In genomic region chr17:35749560-35750412, GRCh38 we compare ENCODE assay signal across 9 cellular contexts. TPM values are rescaled to one million over a fixed set of nuclear protein-coding genes. Genes with fewer than 3 reads are reported as not detected.
DNase-seq lines count a peak whose midpoint lies in the region; ATAC-seq and TF ChIP-seq lines count a peak whose summit lies in the region.
"Had no signal": no experiment of that assay in that cellular context is flagged by ENCODE, and none has a peak within 500 bp of the region (broad histone marks: within the 10 kb centered on the region; RNA-seq: fewer than 3 reads in every experiment).

No MANE protein-coding gene starts in this region.

- no peak for ATAC-seq in HG02885 (IDR thresholded peaks at IDR 0.05; ENCODE audit: poor library complexity, unreplicated experiment)

- no peaks in the 10 kb centered on the region for H3K4me1 ChIP-seq in HUES48 (ENCODE audit: control insufficient read depth, insufficient read depth, low read length)
- H3K4me1 ChIP-seq in osteoblast (ENCODE audit: insufficient read depth, low read length), result no peaks in the 10 kb centered on the region

- H3K4me1 Mint-ChIP-seq in activated T-helper 1 cell treated with anti-CD3 and anti-CD28 coated beads, Interleukin-12 subunit alpha, Interleukin-12 subunit beta, Interleukin-2, Interleukin-4 antibody, amounts not matched to agents 30 ng/mL and 10 ng/mL and 1 ng/mL, durations not matched to agents 14 hours and 24 hours and 36 hours (ENCODE audit: low read depth), result peaks cover 13% of the 10 kb centered on the region

- H3K27me3 Mint-ChIP-seq in activated T-helper 1 cell treated with anti-CD3 and anti-CD28 coated beads, Interleukin-12 subunit alpha, Interleukin-12 subunit beta, Interleukin-2, Interleukin-4 antibody, amounts not matched to agents 30 ng/mL and 10 ng/mL and 1 ng/mL, durations not matched to agents 14 hours and 24 hours and 36 hours (ENCODE audit: insufficient read depth), result peaks cover 45% of the 10 kb centered on the region

- peak overlapping the region; percentile 37; the same call in 1 of the 2 replicates for H3K4me3 ChIP-seq in HUES48 (ENCODE audit: low read depth, low read length)
- peak overlapping the region; percentile 13 for H3K4me3 ChIP-seq in coronary artery
- H3K4me3 ChIP-seq in osteoblast (ENCODE audit: insufficient read depth, low read length), result no peak overlapping the region

- no peak overlapping the region for H2AFZ ChIP-seq in osteoblast (ENCODE audit: low read length)

- no peaks in the 10 kb centered on the region for H3K9me3 ChIP-seq in HUES48 (ENCODE audit: control insufficient read depth, insufficient read depth, low read length)
- no peaks in the 10 kb centered on the region for H3K9me3 ChIP-seq in osteoblast (ENCODE audit: low read depth, low read length)

- no peaks in the 10 kb centered on the region for H3K36me3 Mint-ChIP-seq in activated T-helper 1 cell treated with anti-CD3 and anti-CD28 coated beads, Interleukin-12 subunit alpha, Interleukin-12 subunit beta, Interleukin-2, Interleukin-4 antibody, amounts not matched to agents 30 ng/mL and 10 ng/mL and 1 ng/mL, durations not matched to agents 14 hours and 24 hours and 36 hours (ENCODE audit: low read depth)

- H3K36me3 ChIP-seq in HUES48 (ENCODE audit: control insufficient read depth, insufficient read depth, low read length) (no peaks in the 10 kb centered on the region), osteoblast (ENCODE audit: insufficient read depth, low read length) (no peaks in the 10 kb centered on the region)

- no peak for TF ChIP-seq CTCF in coronary artery (IDR thresholded peaks at IDR 0.05)
- TF ChIP-seq CTCF in osteoblast (IDR thresholded peaks at IDR 0.05; ENCODE audit: extremely low read depth, low read depth, low read length), result no peak

- no peaks in the 10 kb centered on the region for H3K9me3 Mint-ChIP-seq in activated T-helper 1 cell treated with anti-CD3 and anti-CD28 coated beads, Interleukin-12 subunit alpha, Interleukin-12 subunit beta, Interleukin-2, Interleukin-4 antibody, amounts not matched to agents 30 ng/mL and 10 ng/mL and 1 ng/mL, durations not matched to agents 14 hours and 24 hours and 36 hours

- H3K9ac ChIP-seq in HUES48 (ENCODE audit: low read depth, low read length), result no peak overlapping the region

- no peak overlapping the region for H3K27ac ChIP-seq in HUES48 (ENCODE audit: low read depth, low read length)
- no peak overlapping the region for H3K27ac ChIP-seq in coronary artery
- H3K27ac ChIP-seq in osteoblast (ENCODE audit: low read depth, low read length), result no peak overlapping the region

- no peak overlapping the region for H3K27ac Mint-ChIP-seq in activated T-helper 1 cell treated with anti-CD3 and anti-CD28 coated beads, Interleukin-12 subunit alpha, Interleukin-12 subunit beta, Interleukin-2, Interleukin-4 antibody, amounts not matched to agents 30 ng/mL and 10 ng/mL and 1 ng/mL, durations not matched to agents 14 hours and 24 hours and 36 hours

- peaks cover 13% of the 10 kb centered on the region for H3K27me3 ChIP-seq in HUES48 (ENCODE audit: control insufficient read depth, insufficient read depth, low read length)
- H3K27me3 ChIP-seq in osteoblast (ENCODE audit: insufficient read depth, low read length), result peaks cover 35% of the 10 kb centered on the region

- H3K79me2 ChIP-seq in osteoblast (ENCODE audit: insufficient read depth, low read length), result no peaks in the 10 kb centered on the region

- H3K4me2 ChIP-seq in osteoblast (ENCODE audit: insufficient read depth, low read length), result peak overlapping the region; percentile 28

- intact Hi-C loops in activated T-helper 1 cell treated with anti-CD3 and anti-CD28 coated beads, Interleukin-12 subunit alpha, Interleukin-12 subunit beta, Interleukin-2, Interleukin-4 antibody, amounts not matched to agents 30 ng/mL and 10 ng/mL and 1 ng/mL, durations not matched to agents 14 hours and 24 hours and 36 hours (cut with micrococcal nuclease), result loop anchor here (10.0 kb wide), 1 partner anchor 505 kb away; the partner anchor contains the start of gene SLFN5

- DNase-seq in NCI-H2171 treated with DMSO at 0.1 percent for 48 hours (lab: John Stamatoyannopoulos, UW) (peak; percentile 10), NCI-H2171 (lab: John Stamatoyannopoulos, UW) (no peak), coronary artery (ENCODE audit: low spot score) (no peak), osteoblast (ENCODE audit: insufficient read length, low spot score, missing footprints) (peak; percentile 84), SIG-M5 (lab: John Stamatoyannopoulos, UW) (no peak)
- DNase-seq in activated T-helper 1 cell treated with anti-CD3 and anti-CD28 coated beads, Interleukin-12 subunit alpha, Interleukin-12 subunit beta, Interleukin-2, Interleukin-4 antibody, amounts not matched to agents 30 ng/mL and 10 ng/mL and 1 ng/mL, durations not matched to agents 14 hours and 24 hours and 36 hours (ENCODE audit: low spot score), result no peak
- DNase-seq: anterior cingulate cortex had no signal

- H4K20me1 ChIP-seq in osteoblast (ENCODE audit: insufficient read depth, low read length), result peaks cover 4% of the 10 kb centered on the region

- H3K4me3 Mint-ChIP-seq in activated T-helper 1 cell treated with anti-CD3 and anti-CD28 coated beads, Interleukin-12 subunit alpha, Interleukin-12 subunit beta, Interleukin-2, Interleukin-4 antibody, amounts not matched to agents 30 ng/mL and 10 ng/mL and 1 ng/mL, durations not matched to agents 14 hours and 24 hours and 36 hours, result no peak overlapping the region

RNA-seq across cellular contexts. Expression of gene GAS2L2, which starts 3.3 kb away (rescaled TPM):
- not detected in 2 replicates for total RNA-seq in osteoblast
- 0.08 TPM in 1 of 2 replicates, not detected in the other for total RNA-seq in activated T-helper 1 cell treated with anti-CD3 and anti-CD28 coated beads, Interleukin-12 subunit alpha, Interleukin-12 subunit beta, Interleukin-2, Interleukin-4 antibody, amounts not matched to agents 30 ng/mL and 10 ng/mL and 1 ng/mL, durations not matched to agents 14 hours and 24 hours and 36 hours

RNA-seq across cellular contexts. Expression of gene C17orf50, which starts 10.9 kb away (rescaled TPM):
- total RNA-seq in osteoblast, result not detected in 2 replicates
- total RNA-seq in activated T-helper 1 cell treated with anti-CD3 and anti-CD28 coated beads, Interleukin-12 subunit alpha, Interleukin-12 subunit beta, Interleukin-2, Interleukin-4 antibody, amounts not matched to agents 30 ng/mL and 10 ng/mL and 1 ng/mL, durations not matched to agents 14 hours and 24 hours and 36 hours, result not detected in 2 replicates

RNA-seq across cellular contexts. Expression of gene RASL10B, which starts 18.3 kb away (rescaled TPM):
- 2.7 and 4.0 TPM in 2 replicates for total RNA-seq in osteoblast
- 1.0 and 1.3 TPM in 2 replicates for total RNA-seq in activated T-helper 1 cell treated with anti-CD3 and anti-CD28 coated beads, Interleukin-12 subunit alpha, Interleukin-12 subunit beta, Interleukin-2, Interleukin-4 antibody, amounts not matched to agents 30 ng/mL and 10 ng/mL and 1 ng/mL, durations not matched to agents 14 hours and 24 hours and 36 hours

RNA-seq across cellular contexts. Expression of gene MMP28, which starts 45.7 kb away (rescaled TPM):
- 1.2 and 1.8 TPM in 2 replicates for total RNA-seq in osteoblast
- not detected in 2 replicates for total RNA-seq in activated T-helper 1 cell treated with anti-CD3 and anti-CD28 coated beads, Interleukin-12 subunit alpha, Interleukin-12 subunit beta, Interleukin-2, Interleukin-4 antibody, amounts not matched to agents 30 ng/mL and 10 ng/mL and 1 ng/mL, durations not matched to agents 14 hours and 24 hours and 36 hours

RNA-seq across cellular contexts. Expression of gene TAF15, which starts 59.5 kb away (rescaled TPM):
- 53.3 and 55.0 TPM in 2 replicates for total RNA-seq in osteoblast
- 311 and 322 TPM in 2 replicates for total RNA-seq in activated T-helper 1 cell treated with anti-CD3 and anti-CD28 coated beads, Interleukin-12 subunit alpha, Interleukin-12 subunit beta, Interleukin-2, Interleukin-4 antibody, amounts not matched to agents 30 ng/mL and 10 ng/mL and 1 ng/mL, durations not matched to agents 14 hours and 24 hours and 36 hours

Comparison
In these comparisons a context has a peak if more than half of its experiments do, and no peak if none do; other contexts are left out.
1. DNase-seq: peak in NCI-H2171 treated with DMSO at 0.1 percent for 48 hours (single experiment) and osteoblast (single experiment); none in NCI-H2171 (single experiment), coronary artery (single experiment), SIG-M5 (single experiment) and activated T-helper 1 cell treated with anti-CD3 and anti-CD28 coated beads, Interleukin-12 subunit alpha, Interleukin-12 subunit beta, Interleukin-2, Interleukin-4 antibody, amounts not matched to agents 30 ng/mL and 10 ng/mL and 1 ng/mL, durations not matched to agents 14 hours and 24 hours and 36 hours (single experiment).